1 cellular context compared by ENCODE assay signal in the genomic region with DNA sequence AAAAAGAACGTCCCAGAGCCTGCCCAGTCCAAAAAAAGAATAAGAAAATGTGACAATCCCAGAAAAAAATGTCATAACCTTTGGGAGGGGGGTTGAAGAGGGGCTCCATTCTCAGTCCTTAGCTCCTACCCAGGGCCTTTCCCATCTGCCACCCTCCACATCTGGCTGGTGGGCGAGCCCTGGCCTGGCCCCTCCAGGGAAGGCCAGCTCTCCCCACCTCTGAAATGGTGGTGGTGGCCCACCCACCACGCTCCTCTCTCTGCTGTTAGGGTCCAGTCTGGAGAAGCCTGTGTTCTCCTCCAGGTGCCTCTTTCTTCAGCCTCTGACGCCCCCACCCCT.
TF ChIP-seq lines count a peak whose summit lies in the region.

No MANE protein-coding gene starts in this region.

TF ChIP-seq in WTC11, 78 proteins besides CTCF, POLR2A, EP300 and RAD21 (continued from another document):
- TF ChIP-seq, protein P1, sequence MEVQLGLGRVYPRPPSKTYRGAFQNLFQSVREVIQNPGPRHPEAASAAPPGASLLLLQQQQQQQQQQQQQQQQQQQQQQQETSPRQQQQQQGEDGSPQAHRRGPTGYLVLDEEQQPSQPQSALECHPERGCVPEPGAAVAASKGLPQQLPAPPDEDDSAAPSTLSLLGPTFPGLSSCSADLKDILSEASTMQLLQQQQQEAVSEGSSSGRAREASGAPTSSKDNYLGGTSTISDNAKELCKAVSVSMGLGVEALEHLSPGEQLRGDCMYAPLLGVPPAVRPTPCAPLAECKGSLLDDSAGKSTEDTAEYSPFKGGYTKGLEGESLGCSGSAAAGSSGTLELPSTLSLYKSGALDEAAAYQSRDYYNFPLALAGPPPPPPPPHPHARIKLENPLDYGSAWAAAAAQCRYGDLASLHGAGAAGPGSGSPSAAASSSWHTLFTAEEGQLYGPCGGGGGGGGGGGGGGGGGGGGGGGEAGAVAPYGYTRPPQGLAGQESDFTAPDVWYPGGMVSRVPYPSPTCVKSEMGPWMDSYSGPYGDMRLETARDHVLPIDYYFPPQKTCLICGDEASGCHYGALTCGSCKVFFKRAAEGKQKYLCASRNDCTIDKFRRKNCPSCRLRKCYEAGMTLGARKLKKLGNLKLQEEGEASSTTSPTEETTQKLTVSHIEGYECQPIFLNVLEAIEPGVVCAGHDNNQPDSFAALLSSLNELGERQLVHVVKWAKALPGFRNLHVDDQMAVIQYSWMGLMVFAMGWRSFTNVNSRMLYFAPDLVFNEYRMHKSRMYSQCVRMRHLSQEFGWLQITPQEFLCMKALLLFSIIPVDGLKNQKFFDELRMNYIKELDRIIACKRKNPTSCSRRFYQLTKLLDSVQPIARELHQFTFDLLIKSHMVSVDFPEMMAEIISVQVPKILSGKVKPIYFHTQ (CRISPR knock-in tag; IDR thresholded peaks at IDR 0.05): no peak
- no peak for TF ChIP-seq KAT7 (CRISPR knock-in tag; IDR thresholded peaks at IDR 0.05; ENCODE audit: borderline replicate concordance)
- no peak for TF ChIP-seq RELA (CRISPR knock-in tag; IDR thresholded peaks at IDR 0.05; ENCODE audit: borderline replicate concordance)
- TF ChIP-seq ESRRA (CRISPR knock-in tag; IDR thresholded peaks at IDR 0.05; ENCODE audit: borderline replicate concordance): no peak
TF ChIP-seq in WTC11: peak in this region for 0.
